17 cellular contexts compared by ENCODE assay signal in genomic region chr4:86443495-86443894, GRCh38.
DNase-seq lines count a peak whose midpoint lies in the region; ATAC-seq and FAIRE-seq lines count a peak whose summit lies in the region.
"Had no signal": no experiment of that assay in that cellular context is flagged by ENCODE, and none has a peak within 500 bp of the region (broad histone marks: within the 10 kb centered on the region; RNA-seq: fewer than 3 reads in every experiment).

No MANE protein-coding gene starts in this region.

- no peaks in the 10 kb centered on the region for H3K9me3 ChIP-seq in GM23248 (ENCODE audit: low read depth)
- H3K9me3 ChIP-seq: Peyer's patch had no signal

- in situ Hi-C loops in GM23248 (cut with MboI), result no loop called here

- no peak overlapping the region for H3K9ac ChIP-seq in GM23248

- no peaks in the 10 kb centered on the region for H4K20me1 ChIP-seq in GM23248 (ENCODE audit: insufficient read depth)

- no peaks in the 10 kb centered on the region for H3K36me3 ChIP-seq in GM23248 (ENCODE audit: low read depth)
- H3K36me3 ChIP-seq: Peyer's patch had no signal

- no peak overlapping the region for H3K4me3 ChIP-seq in GM23248
- H3K4me3 ChIP-seq: Peyer's patch had no signal

- H3K4me2 ChIP-seq in GM23248 (ENCODE audit: unreplicated experiment), result no peak overlapping the region

- 71 to 75% methylated on average over 8 of the region's 8 CpGs for WGBS in GM23248 (ENCODE audit: low coverage in 1 of 2, low lambda C conversion rate in 2 of 2, missing lambda C conversion rate in 2 of 2), 2 experiments

- peak overlapping the region; percentile 44 for H3K27ac ChIP-seq in angular gyrus (ENCODE audit: low read depth, low read length)
- no peak overlapping the region for H3K27ac ChIP-seq in GM23248
- H3K27ac ChIP-seq: Peyer's patch had no signal

- no peaks in the 10 kb centered on the region for H3F3A ChIP-seq in GM23248 (ENCODE audit: insufficient read depth)

- H3K27me3 ChIP-seq in GM23248 (replicated peaks; ENCODE audit: insufficient read depth), result no peaks in the 10 kb centered on the region
- H3K27me3 ChIP-seq: Peyer's patch had no signal

- no peaks in the 10 kb centered on the region for H3K9me2 ChIP-seq in GM23248 (ENCODE audit: insufficient read depth)

- DNase-seq in GM19239 (ENCODE audit: insufficient read length, low spot score), result no peak
- peak; percentile 14 for DNase-seq in medulla oblongata (ENCODE audit: extremely low spot score)
- DNase-seq in renal cortical epithelial cell (ENCODE audit: low read depth), result peak; percentile 59
- no peak for DNase-seq in stimulated activated CD8-positive, alpha-beta memory T cell treated with anti-CD3 and anti-CD28 coated beads, Interleukin-4, amount 100 ng/mL, for 48 hours
- no peak for DNase-seq in T1000 (lab: John Stamatoyannopoulos, UW)
- no peak for DNase-seq in GM23248
- DNase-seq: EL, KG1, NCI-H1092, NCI-H187, NCI-H446, NCI-H774, Peyer's patch, SHP77 treated with DMSO at 0.1 percent for 48 hours had no signal

- H3K4me1 ChIP-seq in GM23248 (ENCODE audit: insufficient read depth), result peaks cover 11% of the 10 kb centered on the region
- H3K4me1 ChIP-seq: Peyer's patch had no signal

- peak; percentile 18 for FAIRE-seq in GM19239 (lab: Jason Lieb, UNC)

- no peak for ATAC-seq in HG02642 (IDR thresholded peaks at IDR 0.05; ENCODE audit: poor library complexity, unreplicated experiment)
- ATAC-seq: HCT116 had no signal

- H2AFZ ChIP-seq in GM23248, result no peak overlapping the region

- H3K79me2 ChIP-seq in GM23248 (ENCODE audit: insufficient read depth), result no peaks in the 10 kb centered on the region

Comparison
In these comparisons a context has a peak if more than half of its experiments do, and no peak if none do; other contexts are left out.
1. DNase-seq: peak in medulla oblongata (single experiment) and renal cortical epithelial cell (single experiment); none in GM19239 (single experiment), stimulated activated CD8-positive, alpha-beta memory T cell treated with anti-CD3 and anti-CD28 coated beads, Interleukin-4, amount 100 ng/mL, for 48 hours (single experiment), T1000 (single experiment) and GM23248 (single experiment).